ENCODE assay signal across 24 cellular contexts in genomic region chr21:42426424-42426823, GRCh38. TPM values are rescaled to one million over a fixed set of nuclear protein-coding genes. Genes with fewer than 3 reads are reported as not detected.
DNase-seq lines count a peak whose midpoint lies in the region; ATAC-seq and TF ChIP-seq lines count a peak whose summit lies in the region.
"Had no signal": no experiment of that assay in that cellular context is flagged by ENCODE, and none has a peak within 500 bp of the region (broad histone marks: within the 10 kb centered on the region; RNA-seq: fewer than 3 reads in every experiment).

No MANE protein-coding gene starts in this region.

- peak overlapping the region; percentile 97 for H3K4me2 ChIP-seq in BLaER1
- no peak overlapping the region for H3K4me2 ChIP-seq in mesenchymal stem cell (ENCODE audit: low read length, poor library complexity, severe bottlenecking)
- H3K4me2 ChIP-seq: SK-N-SH, smooth muscle cell had no signal

- no peak overlapping the region for H3K18ac ChIP-seq in mesenchymal stem cell (ENCODE audit: low read depth in 1 of 2, low read length in 2 of 2)

- no peak overlapping the region for H3K4me3 Mint-ChIP-seq in activated naive CD8-positive, alpha-beta T cell treated with anti-CD3 and anti-CD28 coated beads, Interleukin-2, amount 50 U/mL, for 24 hours
- H3K4me3 Mint-ChIP-seq: dendritic cell treated with granulocyte-macrophage colony-stimulating factor and Interleukin-4, amounts not matched to agents 40 ng/mL and 50 ng/mL, for 4 days; stimulated activated naive B cell treated with anti-CD40 and anti-IgM and Interleukin-4, amounts not matched to agents 10 μg/mL and 1 μg/mL and 100 μg/mL, for 72 hours had no signal

- no peak overlapping the region for H2BK15ac ChIP-seq in mesenchymal stem cell (ENCODE audit: low read depth, poor library complexity, severe bottlenecking)

- H2BK5ac ChIP-seq in mesenchymal stem cell (ENCODE audit: low read depth, low read length, poor library complexity, severe bottlenecking), result no peak overlapping the region

- no peak for TF ChIP-seq POLR2A in tibial nerve (IDR thresholded peaks at IDR 0.05)

- H3K4me1 ChIP-seq in BLaER1 (peaks cover 66% of the 10 kb centered on the region), mesenchymal stem cell (ENCODE audit: control insufficient read depth, insufficient read depth, low read depth, low read length) (no peaks in the 10 kb centered on the region), tibial nerve (peaks cover 0 to 4% (median 0%) of the 10 kb centered on the region in 4 donors)

- H4K20me1 ChIP-seq in BLaER1, result no peaks in the 10 kb centered on the region

- H3K4me3 ChIP-seq in BLaER1 (no peak overlapping the region), mesenchymal stem cell (ENCODE audit: insufficient read depth in 1 of 2, low read depth in 1 of 2, low read length in 2 of 2) (no peak overlapping the region), tibial nerve (no peak overlapping the region)
- H3K4me3 ChIP-seq: smooth muscle cell had no signal

- no peak for TF ChIP-seq CTCF in tibial nerve (IDR thresholded peaks at IDR 0.05)

- H3K9me3 Mint-ChIP-seq in activated naive CD8-positive, alpha-beta T cell treated with anti-CD3 and anti-CD28 coated beads, Interleukin-2, amount 50 U/mL, for 24 hours, result no peaks in the 10 kb centered on the region
- H3K9me3 Mint-ChIP-seq: dendritic cell treated with granulocyte-macrophage colony-stimulating factor and Interleukin-4, amounts not matched to agents 40 ng/mL and 50 ng/mL, for 4 days had no signal

- H3K9ac ChIP-seq in BLaER1, result no peak overlapping the region
- no peak overlapping the region for H3K9ac ChIP-seq in mesenchymal stem cell (ENCODE audit: low read length)
- H3K9ac ChIP-seq: SK-N-SH had no signal

- no peak overlapping the region for H3K4ac ChIP-seq in mesenchymal stem cell (ENCODE audit: low read depth in 1 of 2, low read length in 2 of 2)

- H3K36me3 ChIP-seq in BLaER1 (no peaks in the 10 kb centered on the region), mesenchymal stem cell (ENCODE audit: control insufficient read depth in 1 of 2, insufficient read depth in 2 of 2, low read depth in 1 of 2, low read length in 2 of 2) (no peaks in the 10 kb centered on the region), tibial nerve (no peaks in the 10 kb centered on the region)
- H3K36me3 ChIP-seq: brain microvascular endothelial cell had no signal

- H3K9me3 ChIP-seq in BLaER1 (peaks cover 2% of the 10 kb centered on the region), mesenchymal stem cell (ENCODE audit: control insufficient read depth, low read length) (no peaks in the 10 kb centered on the region), tibial nerve (peaks cover 0 to 6% (median 0%) of the 10 kb centered on the region in 4 donors)
- H3K9me3 ChIP-seq: SK-N-SH had no signal

- H2AFZ ChIP-seq in mesenchymal stem cell (ENCODE audit: low read depth, low read length), result no peak overlapping the region

- H3K4me1 Mint-ChIP-seq in activated naive CD8-positive, alpha-beta T cell treated with anti-CD3 and anti-CD28 coated beads, Interleukin-2, amount 50 U/mL, for 24 hours, result peaks cover 61% of the 10 kb centered on the region

- no peaks in the 10 kb centered on the region for H3K27me3 Mint-ChIP-seq in activated naive CD8-positive, alpha-beta T cell treated with anti-CD3 and anti-CD28 coated beads, Interleukin-2, amount 50 U/mL, for 24 hours

- H3K27ac ChIP-seq in BLaER1, result peak overlapping the region; percentile 88; the same call in 1 of the 2 replicates
- H3K27ac ChIP-seq in mesenchymal stem cell (ENCODE audit: low read length, poor library complexity, severe bottlenecking), result no peak overlapping the region
- no peak overlapping the region for H3K27ac ChIP-seq in tibial nerve
- H3K27ac ChIP-seq: brain microvascular endothelial cell had no signal

- no peak overlapping the region for H2AK5ac ChIP-seq in mesenchymal stem cell (ENCODE audit: low read length, severe bottlenecking)

- no peak overlapping the region for H4K91ac ChIP-seq in mesenchymal stem cell (ENCODE audit: low read length)

- no peaks in the 10 kb centered on the region for H3K27me3 ChIP-seq in BLaER1
- H3K27me3 ChIP-seq in mesenchymal stem cell (ENCODE audit: control insufficient read depth in 1 of 2, insufficient read depth in 1 of 2, low read length in 2 of 2), result peaks cover 39 to 75% of the 10 kb centered on the region in 2 experiments
- H3K27me3 ChIP-seq in tibial nerve, result peaks cover 0 to 9% of the 10 kb centered on the region in 2 donors
- H3K27me3 ChIP-seq: brain microvascular endothelial cell had no signal

- H3K36me3 Mint-ChIP-seq in activated naive CD8-positive, alpha-beta T cell treated with anti-CD3 and anti-CD28 coated beads, Interleukin-2, amount 50 U/mL, for 24 hours (ENCODE audit: low read depth), result peaks cover 68% of the 10 kb centered on the region
- H3K36me3 Mint-ChIP-seq: naive B cell had no signal

- no peak overlapping the region for H4K8ac ChIP-seq in mesenchymal stem cell (ENCODE audit: low read length)

- no peak overlapping the region for H2BK12ac ChIP-seq in mesenchymal stem cell (ENCODE audit: low read length in 2 of 2)

- H3K14ac ChIP-seq in mesenchymal stem cell (ENCODE audit: low read length in 2 of 2), result no peak overlapping the region

- no peak for TF ChIP-seq EP300 in tibial nerve (IDR thresholded peaks at IDR 0.05)

- ATAC-seq in GM19395 (IDR thresholded peaks at IDR 0.05; ENCODE audit: unreplicated experiment), result peak; percentile 39
- ATAC-seq in activated naive CD8-positive, alpha-beta T cell treated with anti-CD3 and anti-CD28 coated beads, Interleukin-2, amount 50 U/mL, for 24 hours, result no peak
- ATAC-seq: Panc1 had no signal

- H3K27ac Mint-ChIP-seq in activated naive CD8-positive, alpha-beta T cell treated with anti-CD3 and anti-CD28 coated beads, Interleukin-2, amount 50 U/mL, for 24 hours, result peak overlapping the region; percentile 89
- H3K27ac Mint-ChIP-seq: dendritic cell treated with granulocyte-macrophage colony-stimulating factor and Interleukin-4, amounts not matched to agents 40 ng/mL and 50 ng/mL, for 4 days; progenitor cell of endocrine pancreas; stimulated activated naive B cell treated with anti-CD40 and anti-IgM and Interleukin-4, amounts not matched to agents 10 μg/mL and 1 μg/mL and 100 μg/mL, for 72 hours had no signal

- DNase-seq in DMS53 (lab: John Stamatoyannopoulos, UW) (peak; percentile 25), DMS53 treated with DMSO at 0.1 percent for 48 hours (lab: John Stamatoyannopoulos, UW; ENCODE audit: unreplicated experiment) (no peak), AML-193 (lab: John Stamatoyannopoulos, UW) (no peak), mesenchymal stem cell (no peak), tibial nerve (ENCODE audit: low spot score in 2 of 2) (no peak)
- no peak for DNase-seq in activated naive CD8-positive, alpha-beta T cell treated with anti-CD3 and anti-CD28 coated beads, Interleukin-2, amount 50 U/mL, for 24 hours
- DNase-seq: 8988T; activated CD8-positive, alpha-beta memory T cell treated with anti-CD3 and anti-CD28 coated beads for 24 hours; brain microvascular endothelial cell; HCEC 1CT; naive B cell; NCI-H146; NCI-H774; SK-N-SH; stimulated activated naive B cell treated with anti-CD40 and anti-IgM and Interleukin-4, amounts not matched to agents 10 μg/mL and 1 μg/mL and 100 μg/mL, for 72 hours; trophoblast cell had no signal

- H3K79me1 ChIP-seq in mesenchymal stem cell (replicated peaks; ENCODE audit: low read length, poor library complexity, severe bottlenecking), result no peaks in the 10 kb centered on the region

- H3K23ac ChIP-seq in mesenchymal stem cell (ENCODE audit: low read length in 2 of 2), result no peak overlapping the region

- 76% methylated on average over 7 of the region's 7 CpGs for WGBS in mesenchymal stem cell
- WGBS in tibial nerve, 2 donors, result 77 to 81% methylated on average over 7 of the region's 7 CpGs

- no peak overlapping the region for H2BK120ac ChIP-seq in mesenchymal stem cell (ENCODE audit: low read depth, low read length)

RNA-seq across cellular contexts. Expression of gene UBASH3A, which starts 22.7 kb away (rescaled TPM):
- not detected for polyA plus RNA-seq in mesenchymal stem cell (2013, experiment 1 of 2)
- polyA plus RNA-seq in mesenchymal stem cell (2013, experiment 2 of 2), result not detected
- total RNA-seq in tibial nerve, result 1 to 10 TPM in 1 of 4 donors, under 1 TPM in 2, not detected in 1; 0.59 to 5.9 (median 0.90) TPM
- total RNA-seq: G401, glomerular endothelial cell, progenitor cell of endocrine pancreas, smooth muscle cell had no signal
- polyA plus RNA-seq: SK-N-SH, smooth muscle cell had no signal

RNA-seq across cellular contexts. Expression of gene TMPRSS3, which starts 30.6 kb away (rescaled TPM):
- polyA plus RNA-seq in mesenchymal stem cell (2013, experiment 1 of 2), result not detected
- not detected for polyA plus RNA-seq in mesenchymal stem cell (2013, experiment 2 of 2)
- total RNA-seq in tibial nerve, result not detected
- total RNA-seq: G401, glomerular endothelial cell, smooth muscle cell had no signal
- polyA plus RNA-seq: SK-N-SH, smooth muscle cell had no signal
